Comparison of ENCODE assay signal across 8 cellular contexts in the genomic region with DNA sequence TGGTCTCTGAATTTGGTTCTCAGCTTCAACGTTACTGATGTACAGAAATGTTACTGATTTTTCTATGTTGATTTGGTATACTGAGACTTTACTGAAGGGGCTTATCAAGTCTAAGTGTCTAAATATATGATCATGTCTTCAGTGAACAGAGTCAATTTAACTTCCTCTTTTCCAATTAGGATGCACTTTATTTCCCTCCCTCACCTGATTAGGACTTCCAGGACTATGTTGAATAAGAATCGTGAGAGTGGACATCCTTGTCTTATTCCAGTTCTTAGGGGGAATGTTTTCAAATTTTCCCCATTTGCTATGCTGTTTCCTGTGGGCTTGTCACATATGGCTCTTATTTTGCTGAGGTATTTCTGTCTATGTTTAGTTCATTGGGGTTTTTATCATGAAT.
"Had no signal": no experiment of that assay in that cellular context is flagged by ENCODE, and none has a peak within 500 bp of the region (broad histone marks: within the 10 kb centered on the region; RNA-seq: fewer than 3 reads in every experiment).

No MANE protein-coding gene starts in this region.

- FAIRE-seq: G401.6, GM12878, GM12891, GM12892, GM18507, GM19239 had no signal

- DNase-seq: GDM1, GF-D8 had no signal

- ATAC-seq: GM12878 had no signal

- H3K4me3 ChIP-seq: GM12878 had no signal
